In the genomic region with DNA sequence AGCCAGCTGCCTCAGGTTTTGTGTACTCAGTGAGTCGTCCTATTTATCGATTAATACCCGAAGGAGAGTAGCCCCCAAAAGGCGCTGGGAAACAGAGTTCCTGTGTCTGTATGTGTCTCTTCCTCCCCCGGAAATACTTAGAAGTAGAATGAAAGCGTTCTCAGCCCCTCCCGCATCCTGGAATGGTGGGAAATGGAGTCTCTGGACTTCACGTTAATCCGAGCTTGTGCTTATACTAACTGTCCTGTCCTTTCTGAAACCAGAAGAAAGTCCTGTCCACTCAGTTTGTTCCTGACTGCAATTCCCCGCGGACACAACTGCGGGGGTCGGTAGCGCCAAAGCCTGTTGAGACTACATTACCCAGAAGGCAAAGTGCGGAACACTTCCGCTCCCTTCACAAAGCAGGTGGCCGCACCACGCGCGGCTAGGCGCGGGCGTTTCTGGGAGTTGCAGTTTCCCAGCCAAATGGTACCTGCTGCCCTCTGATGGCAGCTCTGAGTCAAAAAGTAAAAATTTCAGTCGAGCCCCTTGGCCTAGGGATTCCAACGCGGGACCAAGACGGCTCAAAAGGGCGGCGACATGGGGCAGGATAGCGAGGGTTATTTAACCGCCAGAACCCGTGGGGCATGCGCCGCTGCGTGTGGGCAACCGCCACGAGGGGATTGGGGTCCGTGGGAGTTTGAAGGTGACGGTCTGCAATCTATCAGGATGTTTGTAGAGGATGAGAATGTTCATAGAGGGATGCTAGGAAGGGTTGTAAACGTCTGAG, we compare ENCODE assay signal across 8 cellular contexts. TPM values are rescaled to one million over a fixed set of nuclear protein-coding genes. Genes with fewer than 3 reads are reported as not detected.
DNase-seq lines count a peak whose midpoint lies in the region; ATAC-seq and TF ChIP-seq lines count a peak whose summit lies in the region.

No MANE protein-coding gene starts in this region.

- POLR2A ChIA-PET in PC-9 (lab: Charles Lee; ENCODE audit: unreplicated experiment) = interaction anchor here (0.6 kb wide), 1 partner anchor 83 kb away, joined by 3 read pairs; no protein-coding TSS in a partner anchor

- H2AFZ ChIP-seq in PC-9 = peak overlapping the region; percentile 78

- H3K27me3 Mint-ChIP-seq in activated T-cell treated with anti-CD3 and anti-CD28 coated beads, Interleukin-2, amount 50 U/mL, for 4 hours (ENCODE audit: low read depth) = no peaks in the 10 kb centered on the region

- H3K27me3 ChIP-seq in PC-9 (ENCODE audit: insufficient read depth, low read depth) (no peaks in the 10 kb centered on the region), esophagus muscularis mucosa (no peaks in the 10 kb centered on the region), muscle layer of colon (ENCODE audit: control insufficient read depth in 1 of 2, insufficient read depth in 2 of 2, low read length in 2 of 2) (no peaks in the 10 kb centered on the region)

- TF ChIP-seq POLR2A in esophagus muscularis mucosa (IDR thresholded peaks at IDR 0.05; ENCODE audit: low read depth) = no peak

- BruUV-seq in PC-9 (replicated peaks; lab: Mats Ljungman, UMichigan) = no TSS peak

- peaks cover under 1% of the 10 kb centered on the region; the same call in 1 of the 2 replicates for H4K20me1 ChIP-seq in PC-9 (ENCODE audit: insufficient read depth)

- 1% methylated on average over 33 of the region's 40 CpGs for WGBS in esophagus muscularis mucosa

- peaks cover 34% of the 10 kb centered on the region for H3K79me2 ChIP-seq in PC-9 (ENCODE audit: low read depth)

- H3K36me3 ChIP-seq in PC-9 (ENCODE audit: low read depth) (no peaks in the 10 kb centered on the region), esophagus muscularis mucosa (peaks cover 5 to 39% (median 22%) of the 10 kb centered on the region in 4 donors), muscle layer of colon (ENCODE audit: insufficient read depth, low read length) (peaks cover 9% of the 10 kb centered on the region)

- peak; percentile 39 for ATAC-seq in GM21381 (IDR thresholded peaks at IDR 0.05; ENCODE audit: unreplicated experiment)
- ATAC-seq in activated T-cell treated with anti-CD3 and anti-CD28 coated beads, Interleukin-2, amount 50 U/mL, for 4 hours = peak; percentile 36 to 44

- H3F3A ChIP-seq in PC-9 (ENCODE audit: insufficient read depth, low read depth) = peaks cover 19% of the 10 kb centered on the region

- peak overlapping the region; percentile 49 for H3K9ac ChIP-seq in muscle layer of colon (ENCODE audit: low read length)

- H3K27ac ChIP-seq in PC-9 (peak overlapping the region; percentile 35), esophagus muscularis mucosa (replicated peaks in 1 of 4) (peak overlapping the region; percentile 95 to 100 (median 100)), muscle layer of colon (ENCODE audit: low read depth, low read length) (peak overlapping the region; percentile 81)

- no peaks in the 10 kb centered on the region for H3K9me3 ChIP-seq in PC-9 (ENCODE audit: insufficient read depth, low read depth)
- H3K9me3 ChIP-seq in esophagus muscularis mucosa = no peaks in the 10 kb centered on the region
- H3K9me3 ChIP-seq in muscle layer of colon (ENCODE audit: low read length) = no peaks in the 10 kb centered on the region

- intact Hi-C loops in PC-9 (cut with micrococcal nuclease; ENCODE audit: unreplicated experiment) (loop anchor here (1.0 to 5.0 kb wide), 4 partner anchors 9 to 188 kb away; no protein-coding TSS in a partner anchor), esophagus muscularis mucosa (cut with DNase I) (loop anchor here (5.0 kb wide), 1 partner anchor 53 kb away; no protein-coding TSS in a partner anchor)

- H3K4me2 ChIP-seq in PC-9 = peak overlapping the region; percentile 65

- H3K4me1 Mint-ChIP-seq in activated T-cell treated with anti-CD3 and anti-CD28 coated beads, Interleukin-2, amount 50 U/mL, for 4 hours (ENCODE audit: low read depth) = peaks cover 48% of the 10 kb centered on the region

- H3K4me1 ChIP-seq in PC-9 (replicated peaks; ENCODE audit: insufficient read depth) (peaks cover 17% of the 10 kb centered on the region), esophagus muscularis mucosa (peaks cover 61 to 86% (median 75%) of the 10 kb centered on the region in 4 donors), muscle layer of colon (ENCODE audit: insufficient read depth, low read length) (peaks cover 38% of the 10 kb centered on the region)

- peak overlapping the region; percentile 91 for H3K4me3 Mint-ChIP-seq in activated T-cell treated with anti-CD3 and anti-CD28 coated beads, Interleukin-2, amount 50 U/mL, for 4 hours

- DNase-seq in COLO829 (ENCODE audit: low spot score) (peak; percentile 81), PC-9 (peak; percentile 88 to 91), esophagus muscularis mucosa (ENCODE audit: extremely low spot score) (peak; percentile 99)
- peak; percentile 94 for DNase-seq in Jurkat, Clone E6-1 (ENCODE audit: low read depth, low spot score)
- peak; percentile 86 for DNase-seq in activated T-cell treated with anti-CD3 and anti-CD28 coated beads, Interleukin-2, amount 50 U/mL, for 4 hours
- DNase-seq in stimulated activated CD8-positive, alpha-beta memory T cell treated with anti-CD3 and anti-CD28 coated beads, Interleukin-7, amount 100 ng/mL, for 1 hour (ENCODE audit: low read depth in 2 of 2) = peak; percentile 78 to 79

- TF ChIP-seq CTCF in PC-9 (conservative IDR thresholded peaks at IDR 0.05) = peak; percentile 66
- peak; percentile 63 to 87 (median 73) for TF ChIP-seq CTCF in esophagus muscularis mucosa (IDR thresholded peaks at IDR 0.05)

- H3K4me3 ChIP-seq in Jurkat, Clone E6-1 (ENCODE audit: low read length) = peak overlapping the region; percentile 97
- H3K4me3 ChIP-seq in PC-9 (peak overlapping the region; percentile 88), esophagus muscularis mucosa (peak overlapping the region; percentile 79 to 92 (median 86)), muscle layer of colon (ENCODE audit: low read depth in 1 of 2, low read length in 2 of 2) (peak overlapping the region; percentile 43 to 78)

- CTCF ChIA-PET in PC-9 (lab: Charles Lee) = interaction anchor here (0.6 to 0.9 kb wide), 3 partner anchors 52 to 210 kb away, joined by 3 to 16 read pairs (median 3); no protein-coding TSS in a partner anchor

- peaks cover 3% of the 10 kb centered on the region for H3K36me3 Mint-ChIP-seq in activated T-cell treated with anti-CD3 and anti-CD28 coated beads, Interleukin-2, amount 50 U/mL, for 4 hours (ENCODE audit: insufficient read depth)

- H3K9me3 Mint-ChIP-seq in activated T-cell treated with anti-CD3 and anti-CD28 coated beads, Interleukin-2, amount 50 U/mL, for 4 hours = no peaks in the 10 kb centered on the region

- no peaks in the 10 kb centered on the region for H3K9me2 ChIP-seq in PC-9 (ENCODE audit: insufficient read depth)

- no peak for TF ChIP-seq EP300 in esophagus muscularis mucosa (IDR thresholded peaks at IDR 0.05)

RNA-seq across cellular contexts. Expression of a gene that starts 2.2 kb away (rescaled TPM):
- polyA plus RNA-seq in Jurkat, Clone E6-1 (2012; ENCODE audit: insufficient read depth, insufficient read length) = 64.2 TPM
- total RNA-seq in PC-9 (2021) (37.4 and 44.6 TPM in 2 replicates), esophagus muscularis mucosa (10 to 100 TPM; 33.8 to 46.1 (median 41.8) TPM)
- 10 to 100 TPM; 51.9 to 56.4 (median 55.2) TPM for total RNA-seq in activated T-cell treated with anti-CD3 and anti-CD28 coated beads, Interleukin-2, amount 50 U/mL, for 4 hours

RNA-seq across cellular contexts. Expression of a gene that starts 10.3 kb away (rescaled TPM):
- 28.7 TPM for polyA plus RNA-seq in Jurkat, Clone E6-1 (2012; ENCODE audit: insufficient read depth, insufficient read length)
- 57.4 and 79.1 TPM in 2 replicates for total RNA-seq in PC-9 (2021)
- 10 to 100 TPM; 86.2 to 95.4 (median 89.1) TPM for total RNA-seq in activated T-cell treated with anti-CD3 and anti-CD28 coated beads, Interleukin-2, amount 50 U/mL, for 4 hours
- total RNA-seq in esophagus muscularis mucosa = 10 to 100 TPM; 16.6 to 38.8 (median 35.5) TPM

RNA-seq across cellular contexts. Expression of a gene that starts 24.4 kb away (rescaled TPM):
- 33.3 TPM for polyA plus RNA-seq in Jurkat, Clone E6-1 (2012; ENCODE audit: insufficient read depth, insufficient read length)
- total RNA-seq in PC-9 (2021) = 58.1 and 60.7 TPM in 2 replicates
- total RNA-seq in activated T-cell treated with anti-CD3 and anti-CD28 coated beads, Interleukin-2, amount 50 U/mL, for 4 hours = 10 to 100 TPM; 54.9 to 67.3 (median 64.1) TPM
- 10 to 100 TPM; 37.8 to 74.2 (median 56.3) TPM for total RNA-seq in esophagus muscularis mucosa

RNA-seq across cellular contexts. Expression of a gene that starts 24.5 kb away (rescaled TPM):
- polyA plus RNA-seq in Jurkat, Clone E6-1 (2012; ENCODE audit: insufficient read depth, insufficient read length) = 9.9 TPM
- 13.4 and 13.9 TPM in 2 replicates for total RNA-seq in PC-9 (2021)
- 10 to 100 TPM; 17.2 to 19.4 (median 18.7) TPM for total RNA-seq in activated T-cell treated with anti-CD3 and anti-CD28 coated beads, Interleukin-2, amount 50 U/mL, for 4 hours
- 1 to 10 TPM; 4.3 to 8.6 (median 7.1) TPM for total RNA-seq in esophagus muscularis mucosa

RNA-seq across cellular contexts. Expression of a gene that starts 27.2 kb away (rescaled TPM):
- 37.5 TPM for polyA plus RNA-seq in Jurkat, Clone E6-1 (2012; ENCODE audit: insufficient read depth, insufficient read length)
- 45.6 and 49.6 TPM in 2 replicates for total RNA-seq in PC-9 (2021)
- 10 to 100 TPM; 25.2 to 29.1 (median 28.1) TPM for total RNA-seq in activated T-cell treated with anti-CD3 and anti-CD28 coated beads, Interleukin-2, amount 50 U/mL, for 4 hours
- 10 to 100 TPM; 22.0 to 42.1 (median 31.2) TPM for total RNA-seq in esophagus muscularis mucosa

Comparison
In these comparisons a context has a peak if more than half of its experiments do, and no peak if none do; other contexts are left out.
1. Peak in every context shown above with its lines: DNase-seq, ATAC-seq, H3K4me3 ChIP-seq and H3K27ac ChIP-seq.
2. H3K27ac ChIP-seq: peak in every context shown above with its lines; median percentile 100 in esophagus muscularis mucosa; 81 in muscle layer of colon; 35 in PC-9.